ENCODE assay signal across 22 cellular contexts in genomic region chr6:86516087-86516486, GRCh38.
"Had no signal": no experiment of that assay in that cellular context is flagged by ENCODE, and none has a peak within 500 bp of the region (broad histone marks: within the 10 kb centered on the region; RNA-seq: fewer than 3 reads in every experiment).

No MANE protein-coding gene starts in this region.

- H3K4me1 ChIP-seq: lower lobe of right lung, psoas muscle, spleen, tibial nerve, upper lobe of left lung had no signal

- H3K9me3 ChIP-seq: lower lobe of right lung, ovary, thoracic aorta, upper lobe of left lung had no signal

- H3K27ac ChIP-seq: dorsolateral prefrontal cortex, lower lobe of right lung, ovary, psoas muscle, skin epidermis, spleen, thoracic aorta, tibial nerve, upper lobe of left lung had no signal

- H3K36me3 ChIP-seq: lower lobe of right lung, ovary, spleen, thoracic aorta, tibial nerve, upper lobe of left lung had no signal

- DNase-seq: dorsolateral prefrontal cortex; effector CD4-positive, alpha-beta T cell; hypothalamus; immature natural killer cell; islet precursor cell; left ventricle myocardium superior; lower lobe of right lung; naive thymus-derived CD8-positive, alpha-beta T cell; nephron progenitor cell; nucleus accumbens; ovary; posterior cingulate gyrus; psoas muscle; right cardiac atrium; spleen; stimulated activated naive B cell treated with anti-CD40 and anti-IgM and Interleukin-4, amounts not matched to agents 10 μg/mL and 1 μg/mL and 100 μg/mL, for 72 hours; upper lobe of left lung had no signal

- ATAC-seq: left ventricle myocardium superior; lower lobe of right lung; naive thymus-derived CD8-positive, alpha-beta T cell; psoas muscle; stimulated activated naive B cell treated with anti-CD40 and anti-IgM and Interleukin-4, amounts not matched to agents 10 μg/mL and 1 μg/mL and 100 μg/mL, for 72 hours had no signal

- H3K4me3 ChIP-seq: dorsolateral prefrontal cortex, lower lobe of right lung, ovary, psoas muscle, skin epidermis, spleen, thoracic aorta, tibial nerve, upper lobe of left lung had no signal

- H3K27me3 ChIP-seq: dorsolateral prefrontal cortex, ovary, spleen, tibial nerve, upper lobe of left lung had no signal

- FAIRE-seq: frontal cortex, urothelium cell line had no signal
